23 cellular contexts compared by ENCODE assay signal in genomic region chr17:5531019-5531418, GRCh38. TPM values are rescaled to one million over a fixed set of nuclear protein-coding genes. Genes with fewer than 3 reads are reported as not detected.
DNase-seq lines count a peak whose midpoint lies in the region; ATAC-seq and TF ChIP-seq lines count a peak whose summit lies in the region.
"Had no signal": no experiment of that assay in that cellular context is flagged by ENCODE, and none has a peak within 500 bp of the region (broad histone marks: within the 10 kb centered on the region; RNA-seq: fewer than 3 reads in every experiment).

No MANE protein-coding gene starts in this region.

- H3K27ac Mint-ChIP-seq in nephron = peak overlapping the region; percentile 76 to 95 (median 87)
- H3K27ac Mint-ChIP-seq: CD4-positive, alpha-beta T cell; GM23338; H9 had no signal

- no peak for TF ChIP-seq CTCF in nephron (IDR thresholded peaks at IDR 0.05; ENCODE audit: unreplicated experiment in 3 of 3)
- TF ChIP-seq CTCF in upper lobe of right lung (IDR thresholded peaks at IDR 0.05) = no peak
- TF ChIP-seq CTCF in thyroid gland (IDR thresholded peaks at IDR 0.05) = no peak

- H3K4me1 ChIP-seq in upper lobe of right lung (no peaks in the 10 kb centered on the region), thyroid gland (no peaks in the 10 kb centered on the region)

- DNase-seq in cardiac septum (ENCODE audit: low spot score) = peak; percentile 26
- DNase-seq in Right ventricle myocardium superior = no peak
- DNase-seq in upper lobe of right lung = peak; percentile 13
- no peak for DNase-seq in thyroid gland
- DNase-seq in NCI-H2171 (lab: John Stamatoyannopoulos, UW) = no peak
- DNase-seq: 8988T; ACHN; AML-193; BE2C; CD4-positive, alpha-beta T cell; CD8-positive, alpha-beta memory T cell; DMS 273 treated with DMSO at 0.1 percent for 48 hours; DMS79; EL; GDM1; H9 had no signal

- H3K36me3 Mint-ChIP-seq in nephron (ENCODE audit: low read depth) = no peaks in the 10 kb centered on the region

- H3K4me3 ChIP-seq in upper lobe of right lung = no peak overlapping the region
- no peak overlapping the region for H3K4me3 ChIP-seq in thyroid gland (replicated peaks in 1 of 3)
- H3K4me3 ChIP-seq: A549; BLaER1 treated with 17β-estradiol and CSF1 and Interleukin-3, amounts not matched to agents 10 nM and 100 nM; GM12878; GM23338 had no signal

- peak overlapping the region; percentile 39 to 74 (median 67) for H3K4me3 Mint-ChIP-seq in nephron
- H3K4me3 Mint-ChIP-seq: CD14-positive monocyte; CD4-positive, alpha-beta T cell; CD8-positive, alpha-beta memory T cell; GM23338; H9 had no signal

- intact Hi-C loops in cardiac septum (cut with DNase I) = no loop called here
- intact Hi-C loops in Right ventricle myocardium superior (cut with DNase I) = no loop called here
- intact Hi-C loops in upper lobe of right lung (cut with DNase I) = no loop called here
- intact Hi-C loops in thyroid gland (cut with DNase I) = no loop called here

- H3K4me1 Mint-ChIP-seq in nephron = peaks cover 39% of the 10 kb centered on the region
- H3K4me1 Mint-ChIP-seq: CD14-positive monocyte; CD8-positive, alpha-beta memory T cell; GM23338; H9 had no signal

- no peak for ATAC-seq in Right ventricle myocardium superior (ENCODE audit: poor library complexity)
- no peak for ATAC-seq in upper lobe of right lung
- ATAC-seq: A549, GM12878, GM23338, HCT116 had no signal

- H3K27me3 Mint-ChIP-seq in nephron (ENCODE audit: low read depth) = no peaks in the 10 kb centered on the region
- H3K27me3 Mint-ChIP-seq: CD4-positive, alpha-beta T cell; CD8-positive, alpha-beta memory T cell had no signal

- H3K27me3 ChIP-seq in upper lobe of right lung (no peaks in the 10 kb centered on the region), thyroid gland (no peaks in the 10 kb centered on the region)
- H3K27me3 ChIP-seq: BE2C; BLaER1 treated with 17β-estradiol and CSF1 and Interleukin-3, amounts not matched to agents 10 nM and 100 nM had no signal

- H3K36me3 ChIP-seq in upper lobe of right lung = peaks cover 58% of the 10 kb centered on the region
- H3K36me3 ChIP-seq in thyroid gland = peaks cover 0 to 33% of the 10 kb centered on the region in 2 donors
- H3K36me3 ChIP-seq: BE2C had no signal

- H3K27ac ChIP-seq in upper lobe of right lung = no peak overlapping the region
- no peak overlapping the region for H3K27ac ChIP-seq in thyroid gland
- H3K27ac ChIP-seq: A549; BLaER1 treated with 17β-estradiol and CSF1 and Interleukin-3, amounts not matched to agents 10 nM and 100 nM had no signal

- TF ChIP-seq POLR2A in thyroid gland (IDR thresholded peaks at IDR 0.05) = no peak

- WGBS in thyroid gland, 2 donors = 95 to 97% methylated on average over 5 of the region's 5 CpGs

- H3K9me3 Mint-ChIP-seq in nephron = peaks cover 3% of the 10 kb centered on the region
- H3K9me3 Mint-ChIP-seq: CD14-positive monocyte; CD4-positive, alpha-beta T cell; CD8-positive, alpha-beta memory T cell; GM23338; H9 had no signal

- H3K9me3 ChIP-seq in upper lobe of right lung = no peaks in the 10 kb centered on the region
- H3K9me3 ChIP-seq in thyroid gland = no peaks in the 10 kb centered on the region
- H3K9me3 ChIP-seq: A549; BE2C; BLaER1 treated with 17β-estradiol and CSF1 and Interleukin-3, amounts not matched to agents 10 nM and 100 nM had no signal

RNA-seq across cellular contexts. Expression of gene MIS12, which starts 44.7 kb away (rescaled TPM):
- total RNA-seq in cardiac septum (12.5 TPM), Right ventricle myocardium superior (10.0 TPM), upper lobe of right lung (17.0 TPM), thyroid gland (10 to 100 TPM; 25.7 to 34.5 (median 29.2) TPM)

RNA-seq across cellular contexts. Expression of gene DERL2, which starts 45.0 kb away (rescaled TPM):
- total RNA-seq in cardiac septum (32.8 TPM), Right ventricle myocardium superior (24.7 TPM), upper lobe of right lung (64.0 TPM), thyroid gland (100 to 1,000 TPM in 1 of 4 donors, 10 to 100 TPM in 3; 29.6 to 107 (median 52.5) TPM)

RNA-seq across cellular contexts. Expression of gene NLRP1, which starts 53.3 kb away (rescaled TPM):
- total RNA-seq in cardiac septum (11.7 TPM), Right ventricle myocardium superior (7.9 TPM), upper lobe of right lung (33.2 TPM), thyroid gland (10 to 100 TPM; 28.4 to 36.7 (median 31.8) TPM)

Comparison
In these comparisons a context has a peak if more than half of its experiments do, and no peak if none do; other contexts are left out.
1. DNase-seq: peak in cardiac septum (single experiment) and upper lobe of right lung (single experiment); none in Right ventricle myocardium superior (single experiment), thyroid gland (0 of 2) and NCI-H2171 (single experiment).